9 cellular contexts compared by ENCODE assay signal in genomic region chr17:67258836-67259468, GRCh38. TPM values are rescaled to one million over a fixed set of nuclear protein-coding genes. Genes with fewer than 3 reads are reported as not detected.
DNase-seq lines count a peak whose midpoint lies in the region; ATAC-seq and TF ChIP-seq lines count a peak whose summit lies in the region.
"Had no signal": no experiment of that assay in that cellular context is flagged by ENCODE, and none has a peak within 500 bp of the region (broad histone marks: within the 10 kb centered on the region; RNA-seq: fewer than 3 reads in every experiment).

No MANE protein-coding gene starts in this region.

- WGBS in neuronal stem cell (ENCODE audit: extremely low coverage in 2 of 2, insufficient read length in 2 of 2, insufficient replicate concordance in 1 of 2), 2 donors: no CpG with 5 or more reads among the region's 11 CpGs

- H3K4ac ChIP-seq in neuronal stem cell (ENCODE audit: low read length): no peak overlapping the region

- no peak overlapping the region for H4K91ac ChIP-seq in neuronal stem cell (ENCODE audit: low read depth, low read length, poor library complexity)

- TF ChIP-seq CTCF in osteoblast (IDR thresholded peaks at IDR 0.05; ENCODE audit: extremely low read depth, low read depth, low read length): no peak

- H3K4me2 ChIP-seq in osteoblast (ENCODE audit: insufficient read depth, low read length) (no peak overlapping the region), neuronal stem cell (ENCODE audit: insufficient read depth, low read length, poor library complexity, severe bottlenecking) (no peak overlapping the region)

- H2AFZ ChIP-seq in osteoblast (ENCODE audit: low read length) (peak overlapping the region; percentile 11), neuronal stem cell (ENCODE audit: low read length) (no peak overlapping the region)

- H3K4me3 ChIP-seq in osteoblast (ENCODE audit: insufficient read depth, low read length) (no peak overlapping the region), neuronal stem cell (ENCODE audit: low read length in 2 of 2) (no peak overlapping the region)

- H3K79me1 ChIP-seq in neuronal stem cell (ENCODE audit: low read depth, low read length): no peaks in the 10 kb centered on the region

- H3K27me3 ChIP-seq in osteoblast (ENCODE audit: insufficient read depth, low read length) (no peaks in the 10 kb centered on the region), neuronal stem cell (ENCODE audit: control insufficient read depth in 3 of 3, insufficient read depth in 3 of 3, low read depth in 1 of 3, low read length in 3 of 3) (no peaks in the 10 kb centered on the region)

- no peak overlapping the region for H2BK12ac ChIP-seq in neuronal stem cell (ENCODE audit: low read length)

- no peak overlapping the region for H3K14ac ChIP-seq in neuronal stem cell (ENCODE audit: low read length)

- H2BK15ac ChIP-seq in neuronal stem cell (ENCODE audit: low read length): no peak overlapping the region

- H3K9me3 Mint-ChIP-seq in activated naive CD4-positive, alpha-beta T cell treated with anti-CD3 and anti-CD28 coated beads, Interleukin-2, amount 50 U/mL, for 72 hours: no peaks in the 10 kb centered on the region
- H3K9me3 Mint-ChIP-seq: stimulated activated naive B cell treated with anti-CD40 and anti-IgM and Interleukin-4, amounts not matched to agents 10 μg/mL and 1 μg/mL and 100 μg/mL, for 72 hours had no signal

- no peak overlapping the region for H3K23ac ChIP-seq in neuronal stem cell (ENCODE audit: low read depth, low read length, poor library complexity)

- no peaks in the 10 kb centered on the region for H3K79me2 ChIP-seq in osteoblast (ENCODE audit: insufficient read depth, low read length)

- H3K27ac Mint-ChIP-seq in activated naive CD4-positive, alpha-beta T cell treated with anti-CD3 and anti-CD28 coated beads, Interleukin-2, amount 50 U/mL, for 72 hours: peak overlapping the region; percentile 54 to 79
- H3K27ac Mint-ChIP-seq: stimulated activated naive B cell treated with anti-CD40 and anti-IgM and Interleukin-4, amounts not matched to agents 10 μg/mL and 1 μg/mL and 100 μg/mL, for 72 hours had no signal

- H3K9me3 ChIP-seq in osteoblast (ENCODE audit: low read depth, low read length): no peaks in the 10 kb centered on the region
- peaks cover 0 to 3% of the 10 kb centered on the region in 2 donors for H3K9me3 ChIP-seq in neuronal stem cell (replicated peaks in 1 of 2; ENCODE audit: control insufficient read depth in 2 of 2, insufficient read depth in 1 of 2, low read depth in 1 of 2, low read length in 2 of 2)

- ATAC-seq in activated naive CD4-positive, alpha-beta T cell treated with anti-CD3 and anti-CD28 coated beads, Interleukin-2, amount 50 U/mL, for 72 hours: peak; percentile 66 to 81
- ATAC-seq: stimulated activated naive B cell treated with anti-CD40 and anti-IgM and Interleukin-4, amounts not matched to agents 10 μg/mL and 1 μg/mL and 100 μg/mL, for 72 hours had no signal

- H3K36me3 ChIP-seq in osteoblast (ENCODE audit: insufficient read depth, low read length) (no peaks in the 10 kb centered on the region), neuronal stem cell (replicated peaks in 1 of 2; ENCODE audit: control insufficient read depth in 2 of 2, insufficient read depth in 2 of 2, low read length in 2 of 2) (no peaks in the 10 kb centered on the region)

- no peaks in the 10 kb centered on the region for H4K20me1 ChIP-seq in osteoblast (ENCODE audit: insufficient read depth, low read length)

- H3K9ac ChIP-seq in neuronal stem cell (ENCODE audit: low read depth, low read length, poor library complexity): no peak overlapping the region

- no peak overlapping the region for H2BK5ac ChIP-seq in neuronal stem cell (ENCODE audit: low read length)

- no peak overlapping the region for H4K8ac ChIP-seq in neuronal stem cell (ENCODE audit: low read depth, low read length)

- H3K27ac ChIP-seq in osteoblast (ENCODE audit: low read depth, low read length) (no peak overlapping the region), neuronal stem cell (replicated peaks; ENCODE audit: low read length) (no peak overlapping the region)

- H2AK5ac ChIP-seq in neuronal stem cell (ENCODE audit: low read depth, low read length): no peak overlapping the region

- peak; percentile 47 for DNase-seq in GDM1 (lab: John Stamatoyannopoulos, UW)
- peak; percentile 68 for DNase-seq in NOMO-1 treated with DMSO at 0.1 percent for 48 hours (lab: John Stamatoyannopoulos, UW; ENCODE audit: unreplicated experiment)
- peak in 1 of 2 donors; percentile 17 for DNase-seq in activated naive CD4-positive, alpha-beta T cell treated with anti-CD3 and anti-CD28 coated beads, Interleukin-2, amount 50 U/mL, for 72 hours (ENCODE audit: low spot score in 2 of 2)
- no peak for DNase-seq in osteoblast (ENCODE audit: insufficient read length, low spot score, missing footprints)
- no peak for DNase-seq in neuronal stem cell (ENCODE audit: low spot score)
- no peak for DNase-seq in DMS79 treated with DMSO at 0.1 percent for 48 hours (lab: John Stamatoyannopoulos, UW)
- DNase-seq in GM19240 (ENCODE audit: insufficient read length, low spot score): no peak
- DNase-seq: NCI-H2171; stimulated activated naive B cell treated with anti-CD40 and anti-IgM and Interleukin-4, amounts not matched to agents 10 μg/mL and 1 μg/mL and 100 μg/mL, for 72 hours had no signal

- H3K18ac ChIP-seq in neuronal stem cell (ENCODE audit: low read length): no peak overlapping the region

- H2BK120ac ChIP-seq in neuronal stem cell (ENCODE audit: low read depth, low read length): no peak overlapping the region

- H3K36me3 Mint-ChIP-seq in activated naive CD4-positive, alpha-beta T cell treated with anti-CD3 and anti-CD28 coated beads, Interleukin-2, amount 50 U/mL, for 72 hours: no peaks in the 10 kb centered on the region
- H3K36me3 Mint-ChIP-seq: stimulated activated naive B cell treated with anti-CD40 and anti-IgM and Interleukin-4, amounts not matched to agents 10 μg/mL and 1 μg/mL and 100 μg/mL, for 72 hours had no signal

- H3K4me1 ChIP-seq in osteoblast (ENCODE audit: insufficient read depth, low read length): peaks cover 13% of the 10 kb centered on the region
- peaks cover 7 to 8% of the 10 kb centered on the region in 2 donors for H3K4me1 ChIP-seq in neuronal stem cell (ENCODE audit: control insufficient read depth in 2 of 2, insufficient read depth in 1 of 2, low read depth in 1 of 2, low read length in 2 of 2)

RNA-seq across cellular contexts. Expression of gene HELZ, which starts 14.0 kb away (rescaled TPM):
- 10 to 100 TPM; 42.9 to 88.8 TPM for total RNA-seq in activated naive CD4-positive, alpha-beta T cell treated with anti-CD3 and anti-CD28 coated beads, Interleukin-2, amount 50 U/mL, for 72 hours
- 44.8 and 56.8 TPM in 2 replicates for total RNA-seq in osteoblast
- 10.0 TPM for polyA plus RNA-seq in neuronal stem cell (2013, experiment 1 of 2)
- 10.7 TPM for polyA plus RNA-seq in neuronal stem cell (2013, experiment 2 of 2)

Comparison
In these comparisons a context has a peak if more than half of its experiments do, and no peak if none do; other contexts are left out.
1. DNase-seq: peak in GDM1 (single experiment) and NOMO-1 treated with DMSO at 0.1 percent for 48 hours (single experiment); none in osteoblast (single experiment), neuronal stem cell (single experiment), DMS79 treated with DMSO at 0.1 percent for 48 hours (single experiment) and GM19240 (single experiment).